Comparison of ENCODE assay signal across 11 cellular contexts in the genomic region with DNA sequence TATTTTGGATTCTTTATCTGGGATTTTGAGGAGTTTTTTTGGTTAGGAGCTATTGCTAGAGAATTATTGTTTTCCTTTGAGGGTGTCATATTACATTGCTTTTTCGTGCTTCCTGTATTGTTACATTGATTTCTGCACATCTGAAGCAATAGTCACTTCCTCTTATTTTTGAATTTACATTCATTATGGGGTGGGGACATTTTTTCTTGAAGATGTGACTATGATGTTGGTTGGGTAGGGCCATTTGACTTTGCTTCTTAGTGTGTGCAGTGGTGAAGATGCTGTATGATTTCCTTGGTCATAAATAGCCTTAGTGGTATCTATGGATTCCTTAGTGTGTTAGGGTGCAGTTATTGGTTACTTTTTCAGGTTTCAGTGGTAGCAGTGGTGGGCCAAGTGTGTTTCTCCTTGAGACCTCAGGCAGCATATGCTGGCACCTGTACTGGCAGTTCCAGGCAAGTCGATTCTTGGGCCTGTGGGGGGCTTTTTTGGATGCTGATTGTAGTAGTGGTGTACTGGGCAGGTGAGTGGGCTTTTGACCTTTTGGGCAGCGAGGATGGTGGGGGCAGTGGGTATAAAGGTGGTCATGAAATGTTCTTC.
DNase-seq lines count a peak whose midpoint lies in the region; ATAC-seq and TF ChIP-seq lines count a peak whose summit lies in the region.
"Had no signal": no experiment of that assay in that cellular context is flagged by ENCODE, and none has a peak within 500 bp of the region (broad histone marks: within the 10 kb centered on the region; RNA-seq: fewer than 3 reads in every experiment).

No MANE protein-coding gene starts in this region.

- H3K4me1 ChIP-seq in thyroid gland: no peaks in the 10 kb centered on the region
- H3K4me1 ChIP-seq in BE2C: no peaks in the 10 kb centered on the region

- intact Hi-C loops in thyroid gland (cut with DNase I): no loop called here

- WGBS in thyroid gland, 2 donors: 77 to 83% methylated on average over 3 of the region's 3 CpGs

- H3K36me3 ChIP-seq in thyroid gland (no peaks in the 10 kb centered on the region), BE2C (no peaks in the 10 kb centered on the region)

- TF ChIP-seq POLR2A in NB4 (IDR thresholded peaks at IDR 0.05; ENCODE audit: extremely low read depth, insufficient read length) (no peak), thyroid gland (IDR thresholded peaks at IDR 0.05) (no peak)

- H3K4me1 Mint-ChIP-seq in activated T-helper 17 cell treated with anti-CD3 and anti-CD28 coated beads, Interleukin-2, amount 50 U/mL, for 72 hours: peaks cover 66% of the 10 kb centered on the region
- H3K4me1 Mint-ChIP-seq in naive B cell (peaks cover 71 to 87% (median 86%) of the 10 kb centered on the region in 3 donors), glutamatergic neuron (ENCODE audit: low read depth, unreplicated experiment) (peaks cover 1% of the 10 kb centered on the region)

- H3K27me3 Mint-ChIP-seq in activated T-helper 17 cell treated with anti-CD3 and anti-CD28 coated beads, Interleukin-2, amount 50 U/mL, for 72 hours: no peaks in the 10 kb centered on the region
- no peaks in the 10 kb centered on the region for H3K27me3 Mint-ChIP-seq in naive B cell
- no peaks in the 10 kb centered on the region for H3K27me3 Mint-ChIP-seq in glutamatergic neuron (ENCODE audit: unreplicated experiment)

- no peaks in the 10 kb centered on the region for H3K9me3 Mint-ChIP-seq in activated T-helper 17 cell treated with anti-CD3 and anti-CD28 coated beads, Interleukin-2, amount 50 U/mL, for 72 hours
- H3K9me3 Mint-ChIP-seq in naive B cell (peaks cover 0 to 5% (median 0%) of the 10 kb centered on the region in 7 donors), glutamatergic neuron (ENCODE audit: unreplicated experiment) (no peaks in the 10 kb centered on the region)

- H3K27me3 ChIP-seq in thyroid gland: no peaks in the 10 kb centered on the region
- H3K27me3 ChIP-seq in BE2C: no peaks in the 10 kb centered on the region

- H3K9me3 ChIP-seq in thyroid gland (no peaks in the 10 kb centered on the region), BE2C (no peaks in the 10 kb centered on the region)

- H3K27ac Mint-ChIP-seq in activated T-helper 17 cell treated with anti-CD3 and anti-CD28 coated beads, Interleukin-2, amount 50 U/mL, for 72 hours: peak overlapping the region; percentile 66
- H3K27ac Mint-ChIP-seq in naive B cell (peak overlapping the region in 4 of 6 donors; percentile 92 to 95 (median 94)), glutamatergic neuron (ENCODE audit: unreplicated experiment) (no peak overlapping the region)

- TF ChIP-seq CTCF in GM12865 (IDR thresholded peaks at IDR 0.05; ENCODE audit: insufficient read depth, low read depth, low read length, missing control alignments) (no peak), NB4 (IDR thresholded peaks at IDR 0.05; ENCODE audit: low read depth, low read length) (no peak), thyroid gland (IDR thresholded peaks at IDR 0.05) (no peak), glutamatergic neuron (IDR thresholded peaks at IDR 0.05; ENCODE audit: partially characterized antibody, unreplicated experiment) (no peak), BE2C (IDR thresholded peaks at IDR 0.05; ENCODE audit: low read depth, low read length) (no peak)

- peak; percentile 84 for ATAC-seq in activated T-helper 17 cell treated with anti-CD3 and anti-CD28 coated beads, Interleukin-2, amount 50 U/mL, for 72 hours (replicated peaks)
- peak; percentile 85 to 89 for ATAC-seq in naive B cell (ENCODE audit: low read depth in 2 of 2)

- peaks cover 33% of the 10 kb centered on the region for H3K36me3 Mint-ChIP-seq in activated T-helper 17 cell treated with anti-CD3 and anti-CD28 coated beads, Interleukin-2, amount 50 U/mL, for 72 hours (ENCODE audit: low read depth)
- H3K36me3 Mint-ChIP-seq in naive B cell (peaks cover 57 to 68% of the 10 kb centered on the region in 2 donors), glutamatergic neuron (ENCODE audit: unreplicated experiment) (no peaks in the 10 kb centered on the region)

- no peak overlapping the region for H3K4me3 ChIP-seq in GM12865 (ENCODE audit: low read depth, low read length)
- H3K4me3 ChIP-seq in NB4 (ENCODE audit: low read depth, low read length): no peak overlapping the region
- no peak overlapping the region for H3K4me3 ChIP-seq in thyroid gland (replicated peaks in 1 of 3)
- H3K4me3 ChIP-seq in BE2C (ENCODE audit: low read depth, low read length): no peak overlapping the region

- H3K27ac ChIP-seq in thyroid gland: no peak overlapping the region

- H3K4me3 Mint-ChIP-seq in activated T-helper 17 cell treated with anti-CD3 and anti-CD28 coated beads, Interleukin-2, amount 50 U/mL, for 72 hours: peak overlapping the region; percentile 64
- H3K4me3 Mint-ChIP-seq in naive B cell (peak overlapping the region; percentile 10 to 87 (median 71)), glutamatergic neuron (ENCODE audit: unreplicated experiment) (no peak overlapping the region)
- H3K4me3 Mint-ChIP-seq: neural crest cell had no signal

- DNase-seq in GM12865 (ENCODE audit: low read depth) (peak; percentile 41), NB4 (ENCODE audit: low read depth) (peak; percentile 82), naive B cell (peak; percentile 68), NCI-H526 (lab: John Stamatoyannopoulos, UW) (no peak), thyroid gland (no peak), glutamatergic neuron (no peak), BE2C (no peak)
- DNase-seq: DMS53; effector CD4-positive, alpha-beta T cell had no signal

Comparison
In these comparisons a context has a peak if more than half of its experiments do, and no peak if none do; other contexts are left out.
1. DNase-seq: peak in GM12865 (single experiment), NB4 (single experiment) and naive B cell (single experiment); none in NCI-H526 (0 of 2), thyroid gland (0 of 2), glutamatergic neuron (single experiment) and BE2C (single experiment).